ENCODE assay signal across 8 cellular contexts in genomic region chr4:80202190-80202711, GRCh38. TPM values are rescaled to one million over a fixed set of nuclear protein-coding genes. Genes with fewer than 3 reads are reported as not detected.
DNase-seq lines count a peak whose midpoint lies in the region; ATAC-seq and TF ChIP-seq lines count a peak whose summit lies in the region.

No MANE protein-coding gene starts in this region.

- H2BK12ac ChIP-seq in neuronal stem cell (ENCODE audit: low read length), result no peak overlapping the region

- no peak overlapping the region for H2BK120ac ChIP-seq in neuronal stem cell (ENCODE audit: low read depth, low read length)

- no peaks in the 10 kb centered on the region for H3K36me3 ChIP-seq in OCI-LY7 (ENCODE audit: insufficient read depth, low read length)
- H3K36me3 ChIP-seq in neuronal stem cell (replicated peaks in 1 of 2; ENCODE audit: control insufficient read depth in 2 of 2, insufficient read depth in 2 of 2, low read length in 2 of 2), result no peaks in the 10 kb centered on the region
- H3K36me3 ChIP-seq in suprapubic skin, result no peaks in the 10 kb centered on the region

- intact Hi-C loops in OCI-LY7 (cut with micrococcal nuclease; ENCODE audit: unreplicated experiment), result no loop called here

- POLR2A ChIA-PET in OCI-LY7 (lab: Charles Lee), result interaction anchor here (0.6 kb wide), 2 partner anchors 8 to 483 kb away, joined by 3 to 4 read pairs; no protein-coding TSS in a partner anchor

- WGBS in neuronal stem cell (ENCODE audit: extremely low coverage in 2 of 2, insufficient read length in 2 of 2, insufficient replicate concordance in 1 of 2), 2 donors, result no CpG with 5 or more reads among the region's 58 CpGs
- no CpG with 5 or more reads among the region's 58 CpGs for WGBS in suprapubic skin

- CTCF ChIA-PET in OCI-LY7 (lab: Charles Lee; ENCODE audit: unreplicated experiment), result interaction anchor here (1.3 kb wide), 1 partner anchor 18 kb away, joined by 3 read pairs; no protein-coding TSS in a partner anchor

- no peak overlapping the region for H3K4ac ChIP-seq in neuronal stem cell (ENCODE audit: low read length)

- ATAC-seq in GM19023 (IDR thresholded peaks at IDR 0.05; ENCODE audit: unreplicated experiment) (peak; percentile 81), HG03159 (IDR thresholded peaks at IDR 0.05; ENCODE audit: unreplicated experiment) (peak; percentile 76)

- H3K27ac ChIP-seq in OCI-LY7 (ENCODE audit: low read depth, low read length, poor library complexity, severe bottlenecking), result no peak overlapping the region
- no peak overlapping the region for H3K27ac ChIP-seq in neuronal stem cell (replicated peaks; ENCODE audit: low read length)
- peak overlapping the region; percentile 75 for H3K27ac ChIP-seq in suprapubic skin

- H4K8ac ChIP-seq in neuronal stem cell (ENCODE audit: low read depth, low read length), result no peak overlapping the region

- H3K9me2 ChIP-seq in OCI-LY7 (ENCODE audit: insufficient read depth, low read length), result no peaks in the 10 kb centered on the region

- no peak for DNase-seq in AG09309 (ENCODE audit: low read depth)
- peak; percentile 23 for DNase-seq in OCI-LY7 (ENCODE audit: low spot score)
- DNase-seq in activated T-helper 9 cell treated with anti-CD3 and anti-CD28 coated beads, Interleukin-2, amount 50 U/mL, for 16 hours (ENCODE audit: low read depth), result peak; percentile 72
- peak; percentile 79 to 94 for DNase-seq in foreskin fibroblast
- DNase-seq in neuronal stem cell (ENCODE audit: low spot score), result no peak
- DNase-seq in suprapubic skin (ENCODE audit: low spot score in 2 of 2), result peak; percentile 90 to 93

- no peak overlapping the region for H2BK5ac ChIP-seq in neuronal stem cell (ENCODE audit: low read length)

- H3K18ac ChIP-seq in neuronal stem cell (ENCODE audit: low read length), result peak overlapping the region; percentile 57

- no peak for TF ChIP-seq EP300 in suprapubic skin (IDR thresholded peaks at IDR 0.05)

- TF ChIP-seq POLR2A in suprapubic skin (IDR thresholded peaks at IDR 0.05), result no peak

- no peak overlapping the region for H3K23ac ChIP-seq in neuronal stem cell (ENCODE audit: low read depth, low read length, poor library complexity)

- H3K79me1 ChIP-seq in neuronal stem cell (ENCODE audit: low read depth, low read length), result no peaks in the 10 kb centered on the region

- H4K20me1 ChIP-seq in OCI-LY7 (ENCODE audit: insufficient read depth, low read length), result no peaks in the 10 kb centered on the region

- no peak overlapping the region for H4K91ac ChIP-seq in neuronal stem cell (ENCODE audit: low read depth, low read length, poor library complexity)

- peak; percentile 74 for TF ChIP-seq CTCF in AG09309 (IDR thresholded peaks at IDR 0.05; ENCODE audit: control insufficient read depth, insufficient read depth, low read depth, low read length, missing control alignments)
- TF ChIP-seq CTCF in OCI-LY7 (conservative IDR thresholded peaks at IDR 0.05; ENCODE audit: low read length), result peak; percentile 68
- TF ChIP-seq CTCF in foreskin fibroblast (IDR thresholded peaks at IDR 0.05; ENCODE audit: low read depth, low read length), result peak; percentile 55
- peak; percentile 51 to 95 for TF ChIP-seq CTCF in suprapubic skin (IDR thresholded peaks at IDR 0.05)

- peak overlapping the region; percentile 67 for H3K4me3 ChIP-seq in AG09309 (ENCODE audit: control insufficient read depth, low read depth, low read length)
- peak overlapping the region; percentile 39 for H3K4me3 ChIP-seq in OCI-LY7 (ENCODE audit: low read depth, low read length, poor library complexity, severe bottlenecking)
- peak overlapping the region; percentile 53 to 59 for H3K4me3 ChIP-seq in foreskin fibroblast (ENCODE audit: low read depth in 1 of 2, low read length in 2 of 2)
- H3K4me3 ChIP-seq in neuronal stem cell (ENCODE audit: low read length in 2 of 2), result peak overlapping the region; percentile 24 to 67
- peak overlapping the region; percentile 83 for H3K4me3 ChIP-seq in suprapubic skin

- H3K9ac ChIP-seq in neuronal stem cell (ENCODE audit: low read depth, low read length, poor library complexity), result no peak overlapping the region

- BruUV-seq in OCI-LY7 (replicated peaks; lab: Mats Ljungman, UMichigan), result no TSS peak

- H2AK5ac ChIP-seq in neuronal stem cell (ENCODE audit: low read depth, low read length), result no peak overlapping the region

- no peaks in the 10 kb centered on the region for H3K4me1 ChIP-seq in OCI-LY7 (ENCODE audit: insufficient read depth, low read length, poor library complexity, severe bottlenecking)
- peaks cover 5 to 8% of the 10 kb centered on the region in 2 donors for H3K4me1 ChIP-seq in neuronal stem cell (ENCODE audit: control insufficient read depth in 2 of 2, insufficient read depth in 1 of 2, low read depth in 1 of 2, low read length in 2 of 2)
- H3K4me1 ChIP-seq in suprapubic skin, result peaks cover 28% of the 10 kb centered on the region

- H3K79me2 ChIP-seq in OCI-LY7 (ENCODE audit: insufficient read depth, low read depth, low read length), result no peaks in the 10 kb centered on the region

- peaks cover 26 to 90% (median 79%) of the 10 kb centered on the region in 3 experiments for H3K27me3 ChIP-seq in neuronal stem cell (ENCODE audit: control insufficient read depth in 3 of 3, insufficient read depth in 3 of 3, low read depth in 1 of 3, low read length in 3 of 3)
- H3K27me3 ChIP-seq in suprapubic skin, result peaks cover 60% of the 10 kb centered on the region

- H3K14ac ChIP-seq in neuronal stem cell (ENCODE audit: low read length), result no peak overlapping the region

- H3K9me3 ChIP-seq in OCI-LY7 (ENCODE audit: low read length) (no peaks in the 10 kb centered on the region), neuronal stem cell (replicated peaks in 1 of 2; ENCODE audit: control insufficient read depth in 2 of 2, insufficient read depth in 1 of 2, low read depth in 1 of 2, low read length in 2 of 2) (peaks cover 5 to 15% of the 10 kb centered on the region in 2 donors), suprapubic skin (no peaks in the 10 kb centered on the region)

- peak overlapping the region; percentile 58 for H3K4me2 ChIP-seq in OCI-LY7 (ENCODE audit: low read length)
- peak overlapping the region; percentile 62 for H3K4me2 ChIP-seq in neuronal stem cell (ENCODE audit: insufficient read depth, low read length, poor library complexity, severe bottlenecking)

- H2AFZ ChIP-seq in OCI-LY7 (ENCODE audit: low read length) (peak overlapping the region; percentile 37; the same call in 1 of the 2 replicates), neuronal stem cell (ENCODE audit: low read length) (peak overlapping the region; percentile 85)

- no peak overlapping the region for H2BK15ac ChIP-seq in neuronal stem cell (ENCODE audit: low read length)

RNA-seq across cellular contexts. Expression of gene PRDM8, which starts 4.9 kb away (rescaled TPM):
- not detected in 2 replicates for total RNA-seq in OCI-LY7 (2014; rRNA removed; shearing (Covaris generic))
- not detected in 2 replicates for total RNA-seq in OCI-LY7 (2022)
- 0.08 TPM for polyA plus RNA-seq in neuronal stem cell (2013, experiment 1 of 2)
- polyA plus RNA-seq in neuronal stem cell (2013, experiment 2 of 2), result 0.07 TPM
- total RNA-seq in suprapubic skin, result 1 to 10 TPM in 2 of 4 donors, under 1 TPM in 2; 0.49 to 1.9 (median 1.1) TPM

Comparison
In these comparisons a context has a peak if more than half of its experiments do, and no peak if none do; other contexts are left out.
1. DNase-seq: peak in OCI-LY7 (single experiment), activated T-helper 9 cell treated with anti-CD3 and anti-CD28 coated beads, Interleukin-2, amount 50 U/mL, for 16 hours (single experiment), foreskin fibroblast (2 of 2) and suprapubic skin (2 of 2); none in AG09309 (single experiment) and neuronal stem cell (single experiment).
2. Peak in every context shown above with its lines, with median percentiles within 50 percentile points of each other: H3K4me3 ChIP-seq and CTCF ChIP-seq.